8 cellular contexts compared by ENCODE assay signal in the genomic region with DNA sequence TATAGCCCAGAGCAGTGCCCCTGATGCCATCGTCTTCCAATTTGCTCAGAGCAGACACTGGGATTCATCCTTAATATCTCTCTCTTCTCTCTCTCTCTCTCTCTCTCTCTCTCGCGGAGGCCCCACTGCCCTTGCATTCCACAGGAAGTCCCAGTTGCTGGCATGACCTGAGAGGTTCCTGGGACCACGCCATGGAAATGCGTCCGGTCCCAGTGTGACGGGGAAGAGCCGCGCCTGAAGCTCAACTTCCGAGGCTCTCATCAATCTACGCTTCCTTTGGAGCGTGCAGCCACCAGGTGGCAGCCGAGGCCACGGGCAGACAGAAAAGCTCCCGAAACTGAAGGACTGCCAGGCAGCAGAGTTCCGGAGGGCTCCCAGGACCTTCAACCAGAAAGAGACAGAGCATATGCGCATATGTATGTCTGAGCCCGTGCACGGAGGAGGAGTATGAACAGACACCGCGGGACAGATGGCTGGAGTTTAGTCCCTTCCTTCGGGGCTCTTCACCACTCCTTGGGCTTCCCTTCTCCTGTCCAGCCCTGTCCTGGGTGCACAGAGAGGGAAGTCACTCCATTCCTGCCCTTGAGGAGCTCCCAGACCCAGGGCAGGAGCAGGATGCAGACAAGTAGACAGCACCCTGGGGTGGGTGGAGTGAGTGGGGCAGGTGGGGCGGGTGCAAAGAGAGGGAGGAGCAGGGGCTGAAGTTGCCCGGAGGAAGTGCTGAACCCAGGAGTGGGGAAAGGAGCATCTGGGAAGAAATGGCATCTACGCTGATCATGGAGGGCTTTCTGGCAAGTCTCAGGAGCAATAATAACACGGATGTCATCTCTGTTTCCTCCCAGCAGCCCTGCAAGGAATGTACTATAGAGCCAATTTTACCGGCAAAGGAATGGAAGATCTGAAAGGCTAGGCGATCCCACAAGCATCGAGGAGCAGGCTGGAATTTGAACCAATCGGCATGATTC. TPM values are rescaled to one million over a fixed set of nuclear protein-coding genes. Genes with fewer than 3 reads are reported as not detected.
DNase-seq lines count a peak whose midpoint lies in the region; ATAC-seq, FAIRE-seq and TF ChIP-seq lines count a peak whose summit lies in the region.

No MANE protein-coding gene starts in this region.

- peak; percentile 58 for FAIRE-seq in G401.6 (lab: Jason Lieb, UNC)

- no peak overlapping the region for H3K56ac ChIP-seq in H9 (ENCODE audit: insufficient read length, low read depth, low read length)

- no peak overlapping the region for H2BK5ac ChIP-seq in H9 (ENCODE audit: insufficient read length, low read length)

- H2AFZ ChIP-seq in H9 (ENCODE audit: low read length), result no peak overlapping the region

- H3K27ac Mint-ChIP-seq in H9, result peak overlapping the region in 2 of 3 experiments; percentile 89 to 92; a peak in 4 of 7 replicates
- peak overlapping the region; percentile 79 for H3K27ac Mint-ChIP-seq in neural crest cell (ENCODE audit: unreplicated experiment)

- ATAC-seq in RWPE2 (ENCODE audit: low read depth), result peak; percentile 78

- H3K36me3 Mint-ChIP-seq in H9 (ENCODE audit: insufficient read depth in 1 of 3, low read depth in 3 of 3) (no peaks in the 10 kb centered on the region), neural crest cell (ENCODE audit: low read depth) (no peaks in the 10 kb centered on the region)

- no peak overlapping the region for H2BK120ac ChIP-seq in H9 (ENCODE audit: low read depth, low read length, poor library complexity, severe bottlenecking)

- no peak overlapping the region for H3K4ac ChIP-seq in H9 (ENCODE audit: low read depth, low read length)

- WGBS in H9 (ENCODE audit: extremely low coverage, insufficient read length, low lambda C conversion rate), result no CpG with 5 or more reads among the region's 30 CpGs

- no peaks in the 10 kb centered on the region for H3K79me2 ChIP-seq in H9 (ENCODE audit: insufficient read depth, low read length)

- H3K9me3 Mint-ChIP-seq in H9 (peaks cover 0 to 3% of the 10 kb centered on the region in 2 experiments; a peak in 1 of 5 replicates), neural crest cell (no peaks in the 10 kb centered on the region)

- peaks cover 4% of the 10 kb centered on the region; the same call in 1 of the 2 replicates for H3K27me3 ChIP-seq in H9 (ENCODE audit: insufficient read depth, low read length)
- no peaks in the 10 kb centered on the region for H3K27me3 ChIP-seq in RWPE2 (ENCODE audit: insufficient read depth, poor library complexity, severe bottlenecking)
- H3K27me3 ChIP-seq in stomach smooth muscle (ENCODE audit: control insufficient read depth in 1 of 2, insufficient read depth in 2 of 2, low read length in 2 of 2), result peaks cover 12 to 44% of the 10 kb centered on the region in 2 donors

- H3K4me3 Mint-ChIP-seq in H9 (peak overlapping the region; percentile 68 to 86), neural crest cell (peak overlapping the region; percentile 73)

- DNase-seq in H9 (peak; percentile 96), LoVo (ENCODE audit: low spot score) (peak; percentile 94), RWPE2 (ENCODE audit: low spot score) (peak; percentile 79), fibroblast of villous mesenchyme (ENCODE audit: low read depth) (peak; percentile 86), neural crest cell (ENCODE audit: low read depth, low spot score) (peak; percentile 84)
- DNase-seq in activated effector memory CD4-positive, alpha-beta T cell treated with Interleukin-2 at 50 U/mL for 16 hours, result peak; percentile 53

- no peaks in the 10 kb centered on the region for H4K20me1 ChIP-seq in H9 (ENCODE audit: control insufficient read depth, insufficient read depth, insufficient read length)

- TF ChIP-seq CTCF in H9 (conservative IDR thresholded peaks at IDR 0.05) (peak; percentile 91), RWPE2 (IDR thresholded peaks at IDR 0.05; ENCODE audit: poor library complexity, severe bottlenecking) (peak; percentile 84), fibroblast of villous mesenchyme (IDR thresholded peaks at IDR 0.05; ENCODE audit: insufficient read depth, low read depth, low read length) (peak; percentile 96), neural crest cell (conservative IDR thresholded peaks at IDR 0.05) (peak; percentile 92)

- H3K27ac ChIP-seq in H9 (ENCODE audit: insufficient read length, low read depth, low read length) (no peak overlapping the region), RWPE2 (ENCODE audit: poor library complexity, severe bottlenecking) (no peak overlapping the region), stomach smooth muscle (ENCODE audit: low read length) (no peak overlapping the region)

- H3T11ph ChIP-seq in H9 (ENCODE audit: low read length), result no peak overlapping the region

- peak overlapping the region; percentile 80 for H4K5ac ChIP-seq in H9 (ENCODE audit: insufficient read length, low read depth, low read length)

- H3K4me3 ChIP-seq in RWPE2 (ENCODE audit: severe bottlenecking) (peak overlapping the region; percentile 19), fibroblast of villous mesenchyme (ENCODE audit: low read depth, low read length) (peak overlapping the region; percentile 50), stomach smooth muscle (ENCODE audit: low read length in 2 of 2) (peak overlapping the region; percentile 70 to 79)

- H3K9me3 ChIP-seq in H9 (ENCODE audit: control insufficient read depth, low read depth, low read length) (no peaks in the 10 kb centered on the region), RWPE2 (ENCODE audit: severe bottlenecking) (no peaks in the 10 kb centered on the region), stomach smooth muscle (ENCODE audit: control insufficient read depth in 2 of 2, low read length in 2 of 2) (no peaks in the 10 kb centered on the region)

- H3K4me1 ChIP-seq in H9 (ENCODE audit: insufficient read depth, low read length) (peaks cover 2% of the 10 kb centered on the region; the same call in 1 of the 2 replicates), RWPE2 (ENCODE audit: insufficient read depth, poor library complexity, severe bottlenecking) (no peaks in the 10 kb centered on the region), stomach smooth muscle (ENCODE audit: control insufficient read depth, insufficient read depth, low read length) (peaks cover 12% of the 10 kb centered on the region)

- no peak overlapping the region for H2BK20ac ChIP-seq in H9 (ENCODE audit: low read depth, low read length, poor library complexity, severe bottlenecking)

- no peak overlapping the region for H3K23ac ChIP-seq in H9 (ENCODE audit: insufficient read length, low read depth, low read length)

- H3K36me3 ChIP-seq in RWPE2 (ENCODE audit: low read depth) (no peaks in the 10 kb centered on the region), stomach smooth muscle (ENCODE audit: control insufficient read depth in 2 of 2, insufficient read depth in 2 of 2, low read length in 2 of 2) (no peaks in the 10 kb centered on the region)

- no peak overlapping the region for H2BK12ac ChIP-seq in H9 (ENCODE audit: insufficient read length, low read depth, low read length)

- peak overlapping the region; percentile 85 for H3K18ac ChIP-seq in H9 (ENCODE audit: insufficient read length, low read depth, low read length)

- H3K4me2 ChIP-seq in H9 (ENCODE audit: insufficient read depth, insufficient read length, low read length), result peak overlapping the region; percentile 55

- H2AK5ac ChIP-seq in H9 (ENCODE audit: insufficient read length, low read length), result no peak overlapping the region

- H4K8ac ChIP-seq in H9 (replicated peaks; ENCODE audit: insufficient read length, low read depth, low read length), result peak overlapping the region; percentile 79

- H3K4me1 Mint-ChIP-seq in H9 (peaks cover 20% of the 10 kb centered on the region in 2 experiments), neural crest cell (peaks cover 16% of the 10 kb centered on the region)

- H3K79me1 ChIP-seq in H9 (ENCODE audit: insufficient read depth, low read depth, low read length, poor library complexity, severe bottlenecking), result no peaks in the 10 kb centered on the region

- no peak overlapping the region for H4K91ac ChIP-seq in H9 (ENCODE audit: insufficient read length, low read depth, low read length)

- H3K9ac ChIP-seq in H9 (ENCODE audit: extremely low read depth, insufficient read length, low read length), result peak overlapping the region; percentile 50
- H3K9ac ChIP-seq in stomach smooth muscle (ENCODE audit: low read length in 2 of 2), result peak overlapping the region; percentile 20 to 47

- peaks cover 8% of the 10 kb centered on the region for H3K23me2 ChIP-seq in H9 (ENCODE audit: insufficient read length, low read depth, low read length, poor library complexity, severe bottlenecking)

- peaks cover 55% of the 10 kb centered on the region for H3K27me3 Mint-ChIP-seq in H9 (ENCODE audit: low read depth)
- peaks cover 46% of the 10 kb centered on the region for H3K27me3 Mint-ChIP-seq in neural crest cell (ENCODE audit: low read depth)

- no peak overlapping the region for H2BK15ac ChIP-seq in H9 (ENCODE audit: low read depth, low read length)

- H3K14ac ChIP-seq in H9 (ENCODE audit: insufficient read depth, low read length), result peak overlapping the region; percentile 70; the same call in 1 of the 2 replicates

RNA-seq across cellular contexts. Expression of a gene that starts 10.5 kb away (rescaled TPM):
- total RNA-seq in H9 (2021) (not detected in 2 replicates), fibroblast of villous mesenchyme (0.43 TPM in 1 of 2 replicates, not detected in the other), neural crest cell (not detected in 2 replicates)

RNA-seq across cellular contexts. Expression of a gene that starts 42.1 kb away (rescaled TPM):
- not detected in 2 replicates for total RNA-seq in H9 (2021)
- total RNA-seq in fibroblast of villous mesenchyme, result not detected in 2 replicates
- not detected in 2 replicates for total RNA-seq in neural crest cell

RNA-seq across cellular contexts. Expression of a gene that starts 52.7 kb away (rescaled TPM):
- total RNA-seq in H9 (2021), result 0.04 TPM in 1 of 2 replicates, not detected in the other
- total RNA-seq in fibroblast of villous mesenchyme, result 0.32 TPM in 1 of 2 replicates, not detected in the other
- 0.11 and 0.21 TPM in 2 replicates for total RNA-seq in neural crest cell

Comparison
In these comparisons a context has a peak if more than half of its experiments do, and no peak if none do; other contexts are left out.
1. H3K4me3 ChIP-seq: peak in every context shown above with its lines; median percentile 74 in stomach smooth muscle; 50 in fibroblast of villous mesenchyme; 19 in RWPE2.